36 cellular contexts compared by ENCODE assay signal in genomic region chr7:12749746-12750145, GRCh38.
"Had no signal": no experiment of that assay in that cellular context is flagged by ENCODE, and none has a peak within 500 bp of the region (broad histone marks: within the 10 kb centered on the region; RNA-seq: fewer than 3 reads in every experiment).

No MANE protein-coding gene starts in this region.

- H3K27me3 Mint-ChIP-seq: activated CD4-positive, alpha-beta T cell treated with anti-CD3 and anti-CD28 coated beads for 36 hours had no signal

- H3K4me1 Mint-ChIP-seq: activated CD4-positive, alpha-beta T cell treated with anti-CD3 and anti-CD28 coated beads for 36 hours; activated CD4-positive, alpha-beta T cell treated with anti-CD3 and anti-CD28 coated beads, Interleukin-2, amount 10 ng/mL, durations not matched to agents 7 days and 5 days had no signal

- DNase-seq: activated CD4-positive, alpha-beta T cell treated with anti-CD3 and anti-CD28 coated beads for 36 hours; activated CD4-positive, alpha-beta T cell treated with anti-CD3 and anti-CD28 coated beads, Interleukin-2, amount 10 ng/mL, durations not matched to agents 7 days and 5 days; activated CD4-positive, alpha-beta T cell treated with anti-CD3 and anti-CD28 coated beads, Interleukin-2, amount 50 U/mL, for 48 hours; activated CD8-positive, alpha-beta memory T cell treated with anti-CD3 and anti-CD28 coated beads, Interleukin-2, amount 50 U/mL, for 4 hours; activated gamma-delta T cell treated with Interleukin-2 at 50 U/mL for 16 hours; activated naive CD4-positive, alpha-beta T cell treated with anti-CD3 and anti-CD28 coated beads for 36 hours; activated T-cell treated with anti-CD3 and anti-CD28 coated beads for 4 hours; activated T-cell treated with anti-CD3 and anti-CD28 coated beads, Interleukin-2, amount 50 U/mL, for 4 hours; adrenal gland; body of pancreas; MM.1S; MV-4-11; NCI-H1092; NCI-H1436 treated with DMSO at 0.1 percent for 48 hours; NCI-H1694 treated with DMSO at 0.1 percent for 48 hours; NCI-H2029 treated with DMSO at 0.1 percent for 48 hours; NCI-H2107; NCI-H2171; NCI-H510A; NCI-H526; NCI-H748 treated with DMSO at 0.1 percent for 48 hours; NK-92 treated with Interleukin-12 subunit alpha and Interleukin-12 subunit beta, amount 100 ng/mL, for 24 hours; PC-3; Peyer's patch; RPMI8226; SHP77 treated with DMSO at 0.1 percent for 48 hours; SK-N-SH had no signal

- H3K9me3 ChIP-seq: adrenal gland, body of pancreas, breast epithelium, Peyer's patch, SJSA1, SK-N-SH had no signal

- FAIRE-seq: astrocyte, TTC549 had no signal

- H3K4me1 ChIP-seq: adrenal gland, body of pancreas, breast epithelium, Peyer's patch, SJSA1 had no signal

- H3K4me3 Mint-ChIP-seq: activated CD4-positive, alpha-beta T cell treated with anti-CD3 and anti-CD28 coated beads for 36 hours; activated CD4-positive, alpha-beta T cell treated with anti-CD3 and anti-CD28 coated beads, Interleukin-2, amount 10 ng/mL, durations not matched to agents 7 days and 5 days; activated naive CD4-positive, alpha-beta T cell treated with anti-CD3 and anti-CD28 coated beads for 36 hours; activated T-cell treated with anti-CD3 and anti-CD28 coated beads, Interleukin-2, amount 50 U/mL, for 4 hours; activated T-helper 1 cell treated with anti-CD3 and anti-CD28 coated beads, Interleukin-12 subunit alpha, Interleukin-12 subunit beta, Interleukin-2, Interleukin-4 antibody, amounts not matched to agents 30 ng/mL and 10 ng/mL and 1 ng/mL, durations not matched to agents 14 hours and 24 hours and 36 hours; T-helper 1 cell treated with Interleukin-12 subunit alpha and Interleukin-12 subunit beta and Interleukin-4 antibody, amounts not matched to agents 30 μg/mL and 1 μg/mL, for 36 hours; T-helper 2 cell treated with Interferon-gamma antibody and Interleukin-4, amounts not matched to agents 5 μg/mL and 100 μg/mL, for 36 hours had no signal

- H3K36me3 Mint-ChIP-seq: activated naive CD4-positive, alpha-beta T cell treated with anti-CD3 and anti-CD28 coated beads, Interleukin-2, amount 50 U/mL, for 72 hours had no signal

- H3K9ac ChIP-seq: SK-N-SH had no signal

- ATAC-seq: activated CD4-positive, alpha-beta T cell treated with anti-CD3 and anti-CD28 coated beads for 36 hours; activated CD4-positive, CD25-positive, alpha-beta regulatory T cell treated with anti-CD3 and anti-CD28 coated beads, Interleukin-2, amount 50 U/mL, for 24 hours; activated naive CD4-positive, alpha-beta T cell treated with anti-CD3 and anti-CD28 coated beads, Interleukin-2, amount 50 U/mL, for 72 hours; activated T-cell treated with anti-CD3 and anti-CD28 coated beads, Interleukin-2, amount 50 U/mL, for 4 hours; body of pancreas; PC-3 had no signal

- H3K4me2 ChIP-seq: SK-N-SH had no signal

- H3K9me3 Mint-ChIP-seq: activated CD4-positive, alpha-beta T cell treated with anti-CD3 and anti-CD28 coated beads, Interleukin-2, amount 10 ng/mL, durations not matched to agents 7 days and 5 days; activated naive CD4-positive, alpha-beta T cell treated with anti-CD3 and anti-CD28 coated beads for 36 hours; activated naive CD4-positive, alpha-beta T cell treated with anti-CD3 and anti-CD28 coated beads, Interleukin-2, amount 50 U/mL, for 72 hours; activated T-cell treated with anti-CD3 and anti-CD28 coated beads, Interleukin-2, amount 50 U/mL, for 4 hours; activated T-helper 1 cell treated with anti-CD3 and anti-CD28 coated beads, Interleukin-12 subunit alpha, Interleukin-12 subunit beta, Interleukin-2, Interleukin-4 antibody, amounts not matched to agents 30 ng/mL and 10 ng/mL and 1 ng/mL, durations not matched to agents 14 hours and 24 hours and 36 hours; T-helper 1 cell treated with Interleukin-12 subunit alpha and Interleukin-12 subunit beta and Interleukin-4 antibody, amounts not matched to agents 30 μg/mL and 1 μg/mL, for 36 hours; T-helper 2 cell treated with Interferon-gamma antibody and Interleukin-4, amounts not matched to agents 5 μg/mL and 100 μg/mL, for 36 hours had no signal

- H3K27me3 ChIP-seq: adrenal gland, breast epithelium, Peyer's patch, SJSA1 had no signal

- H3K27ac Mint-ChIP-seq: activated CD4-positive, alpha-beta T cell treated with anti-CD3 and anti-CD28 coated beads for 36 hours; activated CD4-positive, alpha-beta T cell treated with anti-CD3 and anti-CD28 coated beads, Interleukin-2, amount 10 ng/mL, durations not matched to agents 7 days and 5 days; activated naive CD4-positive, alpha-beta T cell treated with anti-CD3 and anti-CD28 coated beads for 36 hours; activated naive CD4-positive, alpha-beta T cell treated with anti-CD3 and anti-CD28 coated beads, Interleukin-2, amount 50 U/mL, for 72 hours; activated T-helper 1 cell treated with anti-CD3 and anti-CD28 coated beads, Interleukin-12 subunit alpha, Interleukin-12 subunit beta, Interleukin-2, Interleukin-4 antibody, amounts not matched to agents 30 ng/mL and 10 ng/mL and 1 ng/mL, durations not matched to agents 14 hours and 24 hours and 36 hours; T-helper 1 cell treated with Interleukin-12 subunit alpha and Interleukin-12 subunit beta and Interleukin-4 antibody, amounts not matched to agents 30 μg/mL and 1 μg/mL, for 36 hours; T-helper 2 cell treated with Interferon-gamma antibody and Interleukin-4, amounts not matched to agents 5 μg/mL and 100 μg/mL, for 36 hours had no signal

- H3K36me3 ChIP-seq: adrenal gland, breast epithelium, Peyer's patch, SJSA1 had no signal

- H3K4me3 ChIP-seq: adrenal gland, body of pancreas, breast epithelium, Peyer's patch, SJSA1 had no signal

- H3K27ac ChIP-seq: adrenal gland, body of pancreas, breast epithelium, Peyer's patch, SJSA1 had no signal
